In genomic region chr10:51076442-51076841, GRCh38 we compare ENCODE assay signal across 18 cellular contexts. TPM values are rescaled to one million over a fixed set of nuclear protein-coding genes. Genes with fewer than 3 reads are reported as not detected.
DNase-seq lines count a peak whose midpoint lies in the region; ATAC-seq and TF ChIP-seq lines count a peak whose summit lies in the region.
"Had no signal": no experiment of that assay in that cellular context is flagged by ENCODE, and none has a peak within 500 bp of the region (broad histone marks: within the 10 kb centered on the region; RNA-seq: fewer than 3 reads in every experiment).

No MANE protein-coding gene starts in this region.

- H3K27ac Mint-ChIP-seq in HFFc6: no peak overlapping the region
- no peak overlapping the region for H3K27ac Mint-ChIP-seq in activated CD8-positive, alpha-beta T cell treated with anti-CD3 and anti-CD28 coated beads, Interleukin-2, amount 10 ng/mL, durations not matched to agents 7 days and 5 days
- H3K27ac Mint-ChIP-seq: stimulated activated naive B cell treated with anti-CD40 and anti-IgM and Interleukin-4, amounts not matched to agents 10 μg/mL and 1 μg/mL and 100 μg/mL, for 72 hours had no signal

- H3K36me3 Mint-ChIP-seq in HFFc6 (ENCODE audit: low read depth): no peaks in the 10 kb centered on the region
- no peaks in the 10 kb centered on the region for H3K36me3 Mint-ChIP-seq in activated CD8-positive, alpha-beta T cell treated with anti-CD3 and anti-CD28 coated beads, Interleukin-2, amount 10 ng/mL, durations not matched to agents 7 days and 5 days (ENCODE audit: low read depth)

- H3K4me1 Mint-ChIP-seq in HFFc6 (ENCODE audit: low read depth): peaks cover 38% of the 10 kb centered on the region
- H3K4me1 Mint-ChIP-seq in activated CD8-positive, alpha-beta T cell treated with anti-CD3 and anti-CD28 coated beads, Interleukin-2, amount 10 ng/mL, durations not matched to agents 7 days and 5 days (ENCODE audit: low read depth): peaks cover 3% of the 10 kb centered on the region

- H3K9ac ChIP-seq in mucosa of rectum (ENCODE audit: low read depth in 1 of 2, low read length in 2 of 2): no peak overlapping the region

- H3K27ac ChIP-seq in coronary artery (peak overlapping the region in 1 of 2 donors; percentile 96), mucosa of rectum (ENCODE audit: low read depth in 2 of 2, low read length in 2 of 2) (no peak overlapping the region), tibial artery (peak overlapping the region; percentile 82 to 92)
- H3K27ac ChIP-seq: VCaP had no signal

- H3K9me3 ChIP-seq in mucosa of rectum (ENCODE audit: control insufficient read depth in 2 of 2, low read length in 2 of 2) (no peaks in the 10 kb centered on the region), tibial artery (no peaks in the 10 kb centered on the region)
- H3K9me3 ChIP-seq: BE2C had no signal

- ATAC-seq in activated CD8-positive, alpha-beta T cell treated with anti-CD3 and anti-CD28 coated beads, Interleukin-2, amount 10 ng/mL, durations not matched to agents 7 days and 5 days: no peak
- no peak for ATAC-seq in GM19463 (IDR thresholded peaks at IDR 0.05; ENCODE audit: unreplicated experiment)
- ATAC-seq: stimulated activated naive B cell treated with anti-CD40 and anti-IgM and Interleukin-4, amounts not matched to agents 10 μg/mL and 1 μg/mL and 100 μg/mL, for 72 hours had no signal

- peaks cover 3% of the 10 kb centered on the region; the same call in 1 of the 2 replicates for H3K27me3 Mint-ChIP-seq in HFFc6 (ENCODE audit: insufficient read depth)
- peaks cover 39% of the 10 kb centered on the region for H3K27me3 Mint-ChIP-seq in activated CD8-positive, alpha-beta T cell treated with anti-CD3 and anti-CD28 coated beads, Interleukin-2, amount 10 ng/mL, durations not matched to agents 7 days and 5 days (ENCODE audit: low read depth)

- no peaks in the 10 kb centered on the region for H3K36me3 ChIP-seq in mucosa of rectum (ENCODE audit: control insufficient read depth in 2 of 2, insufficient read depth in 2 of 2, low read length in 2 of 2)
- H3K36me3 ChIP-seq in tibial artery: no peaks in the 10 kb centered on the region
- H3K36me3 ChIP-seq: BE2C had no signal

- H3K4me3 ChIP-seq in coronary artery (peak overlapping the region; percentile 79), mucosa of rectum (ENCODE audit: low read length in 2 of 2) (peak overlapping the region; percentile 70 to 76), tibial artery (peak overlapping the region; percentile 71 to 86)

- peaks cover 0 to 8% of the 10 kb centered on the region in 2 donors for H3K4me1 ChIP-seq in mucosa of rectum (ENCODE audit: control insufficient read depth in 2 of 2, insufficient read depth in 2 of 2, low read length in 2 of 2)
- peaks cover 0 to 58% (median 17%) of the 10 kb centered on the region in 4 donors for H3K4me1 ChIP-seq in tibial artery
- H3K4me1 ChIP-seq: BE2C had no signal

- no peak for TF ChIP-seq CTCF in HFFc6 (IDR thresholded peaks at IDR 0.05)
- no peak for TF ChIP-seq CTCF in coronary artery (IDR thresholded peaks at IDR 0.05)
- no peak for TF ChIP-seq CTCF in tibial artery (IDR thresholded peaks at IDR 0.05)

- POLR2A ChIA-PET in activated CD8-positive, alpha-beta T cell treated with anti-CD3 and anti-CD28 coated beads, Interleukin-2, amount 10 ng/mL, durations not matched to agents 7 days and 5 days (lab: Charles Lee): no interaction called here

- H3K4me3 Mint-ChIP-seq in HFFc6: peak overlapping the region; percentile 97
- no peak overlapping the region for H3K4me3 Mint-ChIP-seq in activated CD8-positive, alpha-beta T cell treated with anti-CD3 and anti-CD28 coated beads, Interleukin-2, amount 10 ng/mL, durations not matched to agents 7 days and 5 days
- H3K4me3 Mint-ChIP-seq: stimulated activated naive B cell treated with anti-CD40 and anti-IgM and Interleukin-4, amounts not matched to agents 10 μg/mL and 1 μg/mL and 100 μg/mL, for 72 hours had no signal

- DNase-seq in HFFc6 (no peak), coronary artery (ENCODE audit: low spot score) (no peak), tibial artery (no peak), foreskin melanocyte (no peak)
- no peak for DNase-seq in activated CD8-positive, alpha-beta T cell treated with anti-CD3 and anti-CD28 coated beads, Interleukin-2, amount 10 ng/mL, durations not matched to agents 7 days and 5 days
- DNase-seq: activated gamma-delta T cell; anterior cingulate cortex; BE2C; HCEC 1CT; KG1; mammary epithelial cell; NCI-H2171 treated with DMSO at 0.1 percent for 48 hours; NCI-H82; occipital lobe; stimulated activated naive B cell treated with anti-CD40 and anti-IgM and Interleukin-4, amounts not matched to agents 10 μg/mL and 1 μg/mL and 100 μg/mL, for 72 hours had no signal

- intact Hi-C loops in tibial artery (cut with DNase I; ENCODE audit: low total_unique reads): loop anchor here (10.0 kb wide), 1 partner anchor 348 kb away; no protein-coding TSS in a partner anchor

- CTCF ChIA-PET in activated CD8-positive, alpha-beta T cell treated with anti-CD3 and anti-CD28 coated beads, Interleukin-2, amount 10 ng/mL, durations not matched to agents 7 days and 5 days (lab: Charles Lee): no interaction called here

- H3K9me3 Mint-ChIP-seq in HFFc6: no peaks in the 10 kb centered on the region
- no peaks in the 10 kb centered on the region for H3K9me3 Mint-ChIP-seq in activated CD8-positive, alpha-beta T cell treated with anti-CD3 and anti-CD28 coated beads, Interleukin-2, amount 10 ng/mL, durations not matched to agents 7 days and 5 days (ENCODE audit: insufficient read depth)
- H3K9me3 Mint-ChIP-seq: stimulated activated naive B cell treated with anti-CD40 and anti-IgM and Interleukin-4, amounts not matched to agents 10 μg/mL and 1 μg/mL and 100 μg/mL, for 72 hours had no signal

- H3K27me3 ChIP-seq in mucosa of rectum (ENCODE audit: control insufficient read depth in 2 of 2, insufficient read depth in 2 of 2, low read length in 2 of 2): peaks cover 8 to 10% of the 10 kb centered on the region in 2 donors
- no peaks in the 10 kb centered on the region for H3K27me3 ChIP-seq in tibial artery

RNA-seq across cellular contexts. Expression of gene PRKG1, which starts 2.2 kb away (rescaled TPM):
- total RNA-seq in HFFc6 (2021; fragmentation: NEBNext Ultra II Directional; extraction: Animal tissue kit (Norgen Biotek cat#: 25700)): 10 to 100 TPM in 2 of 6 experiments, 1 to 10 TPM in 4; 9.3 to 10.1 (median 9.8) TPM
- not detected for total RNA-seq in activated CD8-positive, alpha-beta T cell treated with anti-CD3 and anti-CD28 coated beads, Interleukin-2, amount 10 ng/mL, durations not matched to agents 7 days and 5 days

Comparison
In these comparisons a context has a peak if more than half of its experiments do, and no peak if none do; other contexts are left out.
1. H3K27ac ChIP-seq: peak in tibial artery (2 of 2); none in mucosa of rectum (0 of 2).
2. RNA of gene PRKG1, which starts 2.2 kb away (total RNA-seq): 9.3 to 10.1 TPM in HFFc6; not detected in activated CD8-positive, alpha-beta T cell treated with anti-CD3 and anti-CD28 coated beads, Interleukin-2, amount 10 ng/mL, durations not matched to agents 7 days and 5 days; every median in the first group is over 10 times any median in the second.
3. Peak in every context shown above with its lines, with median percentiles within 50 percentile points of each other: H3K4me3 ChIP-seq.